ENCODE assay signal across 13 cellular contexts in the genomic region with DNA sequence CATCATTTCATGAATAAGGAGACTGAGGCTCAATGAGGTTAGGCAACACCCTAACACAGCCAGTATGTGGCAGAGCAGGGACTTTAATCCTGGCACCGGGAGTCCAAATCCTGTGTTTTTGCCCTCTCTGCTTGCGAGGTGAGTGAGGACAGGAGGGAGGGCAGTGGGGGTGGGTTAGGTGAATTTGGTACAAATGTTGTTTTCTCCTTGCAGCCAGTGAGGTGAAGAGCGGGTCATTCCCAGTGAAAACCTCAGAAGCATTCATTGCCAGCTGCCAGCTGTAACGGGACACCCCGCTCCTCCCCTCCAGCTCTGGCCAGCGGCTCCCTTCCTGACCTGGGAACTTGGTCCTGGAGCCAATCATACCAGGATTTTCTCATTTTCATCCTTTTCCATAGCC. TPM values are rescaled to one million over a fixed set of nuclear protein-coding genes. Genes with fewer than 3 reads are reported as not detected.
DNase-seq lines count a peak whose midpoint lies in the region; ATAC-seq and TF ChIP-seq lines count a peak whose summit lies in the region.
"Had no signal": no experiment of that assay in that cellular context is flagged by ENCODE, and none has a peak within 500 bp of the region (broad histone marks: within the 10 kb centered on the region; RNA-seq: fewer than 3 reads in every experiment).

No MANE protein-coding gene starts in this region.

- no peak overlapping the region for H2AFZ ChIP-seq in H9 (ENCODE audit: low read length)

- H3T11ph ChIP-seq in H9 (ENCODE audit: low read length): no peak overlapping the region

- no peak overlapping the region for H2BK120ac ChIP-seq in H9 (ENCODE audit: low read depth, low read length, poor library complexity, severe bottlenecking)

- H3K27me3 ChIP-seq in H9 (ENCODE audit: insufficient read depth, low read length) (no peaks in the 10 kb centered on the region), WERI-Rb-1 (ENCODE audit: insufficient read depth, low read depth, severe bottlenecking) (no peaks in the 10 kb centered on the region), sigmoid colon (no peaks in the 10 kb centered on the region)

- H3K27ac Mint-ChIP-seq in H9: no peak overlapping the region
- H3K27ac Mint-ChIP-seq: effector memory CD8-positive, alpha-beta T cell had no signal

- H3K36me3 ChIP-seq in WERI-Rb-1 (no peaks in the 10 kb centered on the region), sigmoid colon (no peaks in the 10 kb centered on the region)

- WGBS in H9 (ENCODE audit: extremely low coverage, insufficient read length, low lambda C conversion rate): no CpG with 5 or more reads among the region's 6 CpGs
- WGBS in sigmoid colon, 2 donors: 76 to 82% methylated on average over 6 of the region's 6 CpGs

- peaks cover 15% of the 10 kb centered on the region for H3K27me3 Mint-ChIP-seq in H9 (ENCODE audit: low read depth)

- ATAC-seq in GM21381 (IDR thresholded peaks at IDR 0.05; ENCODE audit: unreplicated experiment): no peak
- no peak for ATAC-seq in HG03097 (IDR thresholded peaks at IDR 0.05; ENCODE audit: low FRiP score, unreplicated experiment)
- ATAC-seq: effector memory CD8-positive, alpha-beta T cell had no signal

- no peak overlapping the region for H2AK5ac ChIP-seq in H9 (ENCODE audit: insufficient read length, low read length)

- TF ChIP-seq POLR2A in sigmoid colon (IDR thresholded peaks at IDR 0.05): no peak

- no peaks in the 10 kb centered on the region for H3K79me1 ChIP-seq in H9 (ENCODE audit: insufficient read depth, low read depth, low read length, poor library complexity, severe bottlenecking)

- H3K27ac ChIP-seq in H9 (ENCODE audit: insufficient read length, low read depth, low read length) (no peak overlapping the region), WERI-Rb-1 (no peak overlapping the region), sigmoid colon (peak overlapping the region in 1 of 4 donors; percentile 40)

- no peaks in the 10 kb centered on the region for H4K20me1 ChIP-seq in H9 (ENCODE audit: control insufficient read depth, insufficient read depth, insufficient read length)

- DNase-seq in H9 (peak; percentile 41), WERI-Rb-1 (no peak), foreskin fibroblast (peak; percentile 28 to 53), sigmoid colon (peak; percentile 56), NCI-H2196 (lab: John Stamatoyannopoulos, UW; ENCODE audit: unreplicated experiment) (no peak)
- DNase-seq: activated CD8-positive, alpha-beta memory T cell treated with anti-CD3 and anti-CD28 coated beads for 24 hours; activated naive CD4-positive, alpha-beta T cell treated with anti-CD3 and anti-CD28 coated beads, Interleukin-2, amount 50 U/mL, for 16 hours; effector memory CD8-positive, alpha-beta T cell; NCI-H1417; small intestine; stimulated activated CD8-positive, alpha-beta memory T cell treated with anti-CD3 and anti-CD28 coated beads, Interleukin-4, amount 100 ng/mL, for 48 hours had no signal

- no peaks in the 10 kb centered on the region for H3K23me2 ChIP-seq in H9 (ENCODE audit: insufficient read length, low read depth, low read length, poor library complexity, severe bottlenecking)

- no peak overlapping the region for H3K9ac ChIP-seq in H9 (ENCODE audit: extremely low read depth, insufficient read length, low read length)

- H4K8ac ChIP-seq in H9 (replicated peaks; ENCODE audit: insufficient read length, low read depth, low read length): no peak overlapping the region

- H3K4me3 ChIP-seq in WERI-Rb-1 (ENCODE audit: low read depth, low read length) (no peak overlapping the region), foreskin fibroblast (ENCODE audit: low read depth in 1 of 2, low read length in 2 of 2) (no peak overlapping the region), sigmoid colon (no peak overlapping the region)

- peaks cover 0 to 2% of the 10 kb centered on the region in 2 experiments; a peak in 1 of 5 replicates for H3K9me3 Mint-ChIP-seq in H9
- H3K9me3 Mint-ChIP-seq: effector memory CD8-positive, alpha-beta T cell had no signal

- no peak overlapping the region for H3K4me3 Mint-ChIP-seq in H9
- H3K4me3 Mint-ChIP-seq: effector memory CD8-positive, alpha-beta T cell had no signal

- no peak overlapping the region for H3K18ac ChIP-seq in H9 (ENCODE audit: insufficient read length, low read depth, low read length)

- H2BK12ac ChIP-seq in H9 (ENCODE audit: insufficient read length, low read depth, low read length): no peak overlapping the region

- no peak overlapping the region for H3K23ac ChIP-seq in H9 (ENCODE audit: insufficient read length, low read depth, low read length)

- no peaks in the 10 kb centered on the region; a peak in 1 of 7 replicates for H3K36me3 Mint-ChIP-seq in H9 (ENCODE audit: insufficient read depth in 1 of 3, low read depth in 3 of 3)

- H3K4ac ChIP-seq in H9 (ENCODE audit: low read depth, low read length): no peak overlapping the region

- no peak overlapping the region for H2BK15ac ChIP-seq in H9 (ENCODE audit: low read depth, low read length)

- H3K9me3 ChIP-seq in H9 (ENCODE audit: control insufficient read depth, low read depth, low read length): no peaks in the 10 kb centered on the region
- no peaks in the 10 kb centered on the region for H3K9me3 ChIP-seq in WERI-Rb-1 (ENCODE audit: severe bottlenecking)
- no peaks in the 10 kb centered on the region for H3K9me3 ChIP-seq in sigmoid colon

- no peak overlapping the region for H3K56ac ChIP-seq in H9 (ENCODE audit: insufficient read length, low read depth, low read length)

- H4K5ac ChIP-seq in H9 (ENCODE audit: insufficient read length, low read depth, low read length): no peak overlapping the region

- H3K14ac ChIP-seq in H9 (ENCODE audit: insufficient read depth, low read length): no peak overlapping the region

- H3K79me2 ChIP-seq in H9 (ENCODE audit: insufficient read depth, low read length): no peaks in the 10 kb centered on the region

- H2BK5ac ChIP-seq in H9 (ENCODE audit: insufficient read length, low read length): no peak overlapping the region

- H4K91ac ChIP-seq in H9 (ENCODE audit: insufficient read length, low read depth, low read length): no peak overlapping the region

- H2BK20ac ChIP-seq in H9 (ENCODE audit: low read depth, low read length, poor library complexity, severe bottlenecking): no peak overlapping the region

- TF ChIP-seq EP300 in sigmoid colon (IDR thresholded peaks at IDR 0.05): no peak

- H3K4me2 ChIP-seq in H9 (ENCODE audit: insufficient read depth, insufficient read length, low read length): no peak overlapping the region

- TF ChIP-seq CTCF in H9 (conservative IDR thresholded peaks at IDR 0.05) (no peak), WERI-Rb-1 (IDR thresholded peaks at IDR 0.05; ENCODE audit: low read depth, low read length) (peak; percentile 6; the same call in 1 of the 2 replicates), foreskin fibroblast (IDR thresholded peaks at IDR 0.05; ENCODE audit: low read depth, low read length) (no peak), sigmoid colon (IDR thresholded peaks at IDR 0.05) (no peak)

- intact Hi-C loops in sigmoid colon (cut with DNase I): no loop called here

- peaks cover 3% of the 10 kb centered on the region; the same call in 1 of the 2 replicates for H3K4me1 ChIP-seq in H9 (ENCODE audit: insufficient read depth, low read length)
- H3K4me1 ChIP-seq in sigmoid colon: peaks cover 0 to 23% (median 5%) of the 10 kb centered on the region in 4 donors

- H3K4me1 Mint-ChIP-seq in H9: peaks cover 13 to 26% of the 10 kb centered on the region in 2 experiments

RNA-seq across cellular contexts. Expression of a gene that starts 45.7 kb away (rescaled TPM):
- total RNA-seq in H9 (2021) (12.3 and 14.8 TPM in 2 replicates), sigmoid colon (1 to 10 TPM; 4.3 to 8.0 (median 5.5) TPM)
- polyA plus RNA-seq in sigmoid colon: 10 to 100 TPM in 1 of 3 donors, 1 to 10 TPM in 1, under 1 TPM in 1; 0.60 to 19.7 (median 5.1) TPM

Comparison
In these comparisons a context has a peak if more than half of its experiments do, and no peak if none do; other contexts are left out.
1. DNase-seq: peak in H9 (single experiment), foreskin fibroblast (2 of 2) and sigmoid colon (single experiment); none in WERI-Rb-1 (single experiment) and NCI-H2196 (single experiment).